In genomic region chr1:161304927-161305871, GRCh38 we compare ENCODE assay signal across 8 cellular contexts. TPM values are rescaled to one million over a fixed set of nuclear protein-coding genes. Genes with fewer than 3 reads are reported as not detected.
DNase-seq lines count a peak whose midpoint lies in the region; ATAC-seq and TF ChIP-seq lines count a peak whose summit lies in the region.

No MANE protein-coding gene starts in this region.

- peak overlapping the region; percentile 63 for H3K4me3 ChIP-seq in GM12875 (ENCODE audit: low read depth, low read length)
- peak overlapping the region; percentile 66 to 71 for H3K4me3 ChIP-seq in foreskin fibroblast (ENCODE audit: low read depth in 1 of 2, low read length in 2 of 2)

- ATAC-seq in sciatic nerve (peak; percentile 18), GM18909 (IDR thresholded peaks at IDR 0.05; ENCODE audit: poor library complexity, unreplicated experiment) (no peak)

- TF ChIP-seq CTCF in GM12875 (IDR thresholded peaks at IDR 0.05; ENCODE audit: borderline replicate concordance, insufficient read depth, low read depth, low read length) (no peak), foreskin fibroblast (IDR thresholded peaks at IDR 0.05; ENCODE audit: low read depth, low read length) (no peak)

- peak; percentile 6 for DNase-seq in T-helper 9 cell
- peak in 1 of 2 donors; percentile 15 for DNase-seq in foreskin fibroblast
- no peak for DNase-seq in sciatic nerve (ENCODE audit: low spot score)
- no peak for DNase-seq in NOMO-1 treated with dmso at 0.1 percent for 144 hours (lab: John Stamatoyannopoulos, UW; ENCODE audit: unreplicated experiment)
- DNase-seq in GDM1 (lab: John Stamatoyannopoulos, UW) = no peak
- DNase-seq in NCI-H2107 treated with DMSO at 0.1 percent for 48 hours (lab: John Stamatoyannopoulos, UW; ENCODE audit: unreplicated experiment) = no peak

- intact Hi-C loops in sciatic nerve (cut with DNase I) = no loop called here

RNA-seq across cellular contexts. Expression of gene MPZ, which starts 4.6 kb away (rescaled TPM):
- 4,832 TPM for total RNA-seq in sciatic nerve

RNA-seq across cellular contexts. Expression of gene SDHC, which starts 9.0 kb away (rescaled TPM):
- total RNA-seq in sciatic nerve = 124 TPM

RNA-seq across cellular contexts. Expression of gene PCP4L1, which starts 46.7 kb away (rescaled TPM):
- 0.89 TPM for total RNA-seq in sciatic nerve
